11 cellular contexts compared by ENCODE assay signal in genomic region chrX:153958605-153959004, GRCh38. TPM values are rescaled to one million over a fixed set of nuclear protein-coding genes. Genes with fewer than 3 reads are reported as not detected.
DNase-seq lines count a peak whose midpoint lies in the region; ATAC-seq, FAIRE-seq and TF ChIP-seq lines count a peak whose summit lies in the region.
"Had no signal": no experiment of that assay in that cellular context is flagged by ENCODE, and none has a peak within 500 bp of the region (broad histone marks: within the 10 kb centered on the region; RNA-seq: fewer than 3 reads in every experiment).

No MANE protein-coding gene starts in this region.

- H3K4me3 ChIP-seq in HepG2 (replicated peaks in 1 of 3; ENCODE audit: insufficient read depth in 1 of 3, low read depth in 2 of 3, low read length in 3 of 3) (no peak overlapping the region), right lobe of liver (no peak overlapping the region), spleen (no peak overlapping the region)
- H3K4me3 ChIP-seq: BLaER1 had no signal

- no peak overlapping the region for H2AFZ ChIP-seq in HepG2 (ENCODE audit: low read length)

- no peak overlapping the region for H3K4me2 ChIP-seq in HepG2 (ENCODE audit: low read depth, low read length)
- H3K4me2 ChIP-seq: BLaER1 had no signal

- H3K36me3 ChIP-seq in HepG2 (replicated peaks in 1 of 2; ENCODE audit: control insufficient read depth in 1 of 2, insufficient read depth in 2 of 2, low read length in 2 of 2) (peaks cover 23 to 79% of the 10 kb centered on the region in 2 experiments; a peak in 4 of 5 replicates), right lobe of liver (peaks cover 0 to 83% (median 27%) of the 10 kb centered on the region in 4 donors), spleen (peaks cover 8 to 100% (median 96%) of the 10 kb centered on the region in 6 donors)

- CTCF ChIA-PET in HepG2 (lab: Yijun Ruan, JAX; ENCODE audit: low intra/inter-chr PET ratio, low total read pairs), result no interaction called here

- no peak for TF ChIP-seq EP300 in HepG2 (IDR thresholded peaks at IDR 0.05; ENCODE audit: low read depth in 2 of 2, low read length in 2 of 2)
- no peak for TF ChIP-seq EP300 in HepG2 (CRISPR knock-in tag; IDR thresholded peaks at IDR 0.05; ENCODE audit: borderline replicate concordance)

- in situ Hi-C loops in HepG2 (cut with HindIII; ENCODE audit: extremely low pct_ligation_motif_present, low pct_unique_long_range_greater_than_20kb), result no loop called here

- DNase-seq in HepG2 (ENCODE audit: low spot score) (no peak), right lobe of liver (no peak), spleen (peak; percentile 66), OCI-M1 (lab: John Stamatoyannopoulos, UW) (no peak)
- DNase-seq: 8988T, DMS153, DMS79, GDM1, H9 had no signal

- H4K20me1 ChIP-seq in HepG2 (ENCODE audit: insufficient read depth, low read length), result 0 out of 2 replicates have a peak, but pooled peaks cover 5% of the 10 kb centered on the region

- POLR2A ChIA-PET in HepG2 (lab: Yijun Ruan, JAX), result interaction anchor here (1.3 kb wide), 1 partner anchor 9 kb away, joined by 3 read pairs; no protein-coding TSS in a partner anchor

- TF ChIP-seq CTCF in HepG2 (CRISPR knock-in tag; IDR thresholded peaks at IDR 0.05) (no peak), right lobe of liver (IDR thresholded peaks at IDR 0.05) (no peak), spleen (IDR thresholded peaks at IDR 0.05 in 8 of 11, conservative IDR thresholded peaks at IDR 0.05 in 3 of 11) (no peak)

- intact Hi-C loops in HepG2 (cut with micrococcal nuclease; ENCODE audit: unreplicated experiment) (no loop called here), right lobe of liver (cut with DNase I) (loop anchor here in 1 of 2 donors (10.0 kb wide), 1 partner anchor 994 kb away; no protein-coding TSS in a partner anchor), spleen (cut with DNase I; ENCODE audit: low total_unique reads) (no loop called here)

- TF ChIP-seq POLR2A in HepG2 (IDR thresholded peaks at IDR 0.05; ENCODE audit: insufficient read depth in 1 of 2, low read depth in 2 of 2, low read length in 2 of 2) (no peak), right lobe of liver (IDR thresholded peaks at IDR 0.05) (no peak), spleen (IDR thresholded peaks at IDR 0.05) (no peak)

- FAIRE-seq in HepG2 (lab: Jason Lieb, UNC), result no peak
- FAIRE-seq: H1 had no signal

- no peaks in the 10 kb centered on the region for H3K4me1 ChIP-seq in HepG2 (ENCODE audit: insufficient read depth, low read length)
- no peaks in the 10 kb centered on the region for H3K4me1 ChIP-seq in right lobe of liver
- peaks cover 0 to 5% (median under 1%) of the 10 kb centered on the region in 6 donors for H3K4me1 ChIP-seq in spleen

- no CpG with 5 or more reads among the region's 14 CpGs for WGBS in HepG2 (ENCODE audit: low lambda C conversion rate)
- WGBS in right lobe of liver (ENCODE audit: insufficient coverage, low coverage, low lambda C conversion rate, missing lambda C conversion rate), result 90% methylated on average over 2 of the region's 14 CpGs
- 87 to 98% (median 93%) methylated on average over 3 to 14 of the region's 14 CpGs for WGBS in spleen, 5 donors

- no peak overlapping the region for H3K9ac ChIP-seq in HepG2 (ENCODE audit: insufficient read depth, low read depth, low read length)
- H3K9ac ChIP-seq: BLaER1 had no signal

- H3K27me3 ChIP-seq in HepG2 (ENCODE audit: control insufficient read depth in 1 of 2, insufficient read depth in 2 of 2, low read length in 2 of 2) (no peaks in the 10 kb centered on the region), right lobe of liver (no peaks in the 10 kb centered on the region), spleen (replicated peaks in 1 of 7) (peaks cover 0 to 1% (median 0%) of the 10 kb centered on the region in 7 donors)

- BruUV-seq in HepG2 (replicated peaks; lab: Mats Ljungman, UMichigan), result no TSS peak

- H3K27ac ChIP-seq in HepG2 (ENCODE audit: extremely low read length, insufficient read depth, low read length) (no peak overlapping the region), right lobe of liver (no peak overlapping the region), spleen (no peak overlapping the region)
- H3K27ac ChIP-seq: BLaER1 had no signal

- ATAC-seq in HepG2, result no peak
- no peak for ATAC-seq in right lobe of liver

- no peak for TF ChIP-seq RAD21 in HepG2 (CRISPR knock-in tag; IDR thresholded peaks at IDR 0.05)

- H3K9me3 ChIP-seq in HepG2 (ENCODE audit: low read length) (no peaks in the 10 kb centered on the region), right lobe of liver (no peaks in the 10 kb centered on the region), spleen (no peaks in the 10 kb centered on the region)
- H3K9me3 ChIP-seq: BLaER1 had no signal

- peaks cover 5% of the 10 kb centered on the region for H3K79me2 ChIP-seq in HepG2 (ENCODE audit: insufficient read depth, low read length)

RNA-seq across cellular contexts. Expression of gene HCFC1, which starts 13.0 kb away (rescaled TPM):
- total RNA-seq in HepG2 (2016; rRNA removed; fragmentation: Illumina TruSeq; extraction: Trizol) (17.8 and 24.0 TPM in 2 replicates), right lobe of liver (10 to 100 TPM; 15.2 to 32.5 (median 19.7) TPM), spleen (10 to 100 TPM; 50.6 to 86.5 (median 62.1) TPM)
- total RNA-seq in HepG2 (2016; cell fraction: cytosol; rRNA removed; fragmentation: Illumina TruSeq; extraction: Trizol; ENCODE audit: low read depth), result 3.1 and 3.2 TPM in 2 replicates
- total RNA-seq in HepG2 (2016; cell fraction: insoluble cytoplasmic fraction; rRNA removed; fragmentation: Illumina TruSeq; extraction: Trizol), result 18.3 and 20.3 TPM in 2 replicates
- total RNA-seq in HepG2 (2016; cell fraction: membrane; rRNA removed; fragmentation: Illumina TruSeq; extraction: Trizol), result 11.9 and 12.8 TPM in 2 replicates
- 17.9 and 21.9 TPM in 2 replicates for total RNA-seq in HepG2 (2016; cell fraction: nucleus; rRNA removed; fragmentation: Illumina TruSeq; extraction: Trizol)
- polyA plus RNA-seq in HepG2 (2011; rRNA removed) (5.8 TPM in 2 replicates), spleen (10 to 100 TPM in 2 of 3 donors, 1 to 10 TPM in 1; 9.5 to 22.7 (median 11.4) TPM)
- 4.6 and 5.7 TPM in 2 replicates for polyA plus RNA-seq in HepG2 (2011; cell fraction: cytosol; rRNA removed)
- polyA plus RNA-seq in HepG2 (2011; cell fraction: nucleus; rRNA removed), result 27.7 and 34.4 TPM in 2 replicates
- 18.3 and 21.2 TPM in 2 replicates for polyA plus RNA-seq in HepG2 (2012)
- 2.2 and 2.6 TPM in 2 replicates for polyA plus RNA-seq in HepG2 (2016; cell fraction: cytosol; fragmentation: Illumina TruSeq; extraction: Trizol; ENCODE audit: low read depth)
- polyA plus RNA-seq in HepG2 (2016; cell fraction: insoluble cytoplasmic fraction; fragmentation: Illumina TruSeq; extraction: Trizol; ENCODE audit: low read depth), result 32.5 and 46.4 TPM in 2 replicates
- 7.0 and 9.4 TPM in 2 replicates for polyA plus RNA-seq in HepG2 (2016; cell fraction: membrane; fragmentation: Illumina TruSeq; extraction: Trizol; ENCODE audit: low read depth)
- 60.1 and 68.4 TPM in 2 replicates for polyA plus RNA-seq in HepG2 (2016; cell fraction: nucleus; fragmentation: Illumina TruSeq; extraction: Trizol; ENCODE audit: insufficient read depth, low read depth)
- 16.9 and 25.4 TPM in 2 replicates for polyA minus RNA-seq in HepG2 (2011; rRNA and poly(A)+ RNA removed; ENCODE audit: low replicate concordance)
- 17.9 and 19.6 TPM in 2 replicates for polyA minus RNA-seq in HepG2 (2011; cell fraction: cytosol; rRNA and poly(A)+ RNA removed)
- polyA minus RNA-seq in HepG2 (2011; cell fraction: nucleus; rRNA and poly(A)+ RNA removed), result 10.3 and 14.4 TPM in 2 replicates

RNA-seq across cellular contexts. Expression of gene TMEM187, which starts 13.9 kb away (rescaled TPM):
- 1.7 and 2.2 TPM in 2 replicates for total RNA-seq in HepG2 (2016; rRNA removed; fragmentation: Illumina TruSeq; extraction: Trizol)
- 0.40 and 0.53 TPM in 2 replicates for total RNA-seq in HepG2 (2016; cell fraction: cytosol; rRNA removed; fragmentation: Illumina TruSeq; extraction: Trizol; ENCODE audit: low read depth)
- 2.0 and 3.2 TPM in 2 replicates for total RNA-seq in HepG2 (2016; cell fraction: insoluble cytoplasmic fraction; rRNA removed; fragmentation: Illumina TruSeq; extraction: Trizol)
- 1.1 and 1.3 TPM in 2 replicates for total RNA-seq in HepG2 (2016; cell fraction: membrane; rRNA removed; fragmentation: Illumina TruSeq; extraction: Trizol)
- 2.5 and 3.6 TPM in 2 replicates for total RNA-seq in HepG2 (2016; cell fraction: nucleus; rRNA removed; fragmentation: Illumina TruSeq; extraction: Trizol)
- polyA plus RNA-seq in HepG2 (2011; rRNA removed), result 6.2 and 6.7 TPM in 2 replicates
- polyA plus RNA-seq in HepG2 (2011; cell fraction: cytosol; rRNA removed), result 7.0 and 11.0 TPM in 2 replicates
- 4.7 and 4.8 TPM in 2 replicates for polyA plus RNA-seq in HepG2 (2011; cell fraction: nucleus; rRNA removed)
- polyA plus RNA-seq in HepG2 (2012), result 5.0 and 5.4 TPM in 2 replicates
- polyA plus RNA-seq in HepG2 (2016; cell fraction: cytosol; fragmentation: Illumina TruSeq; extraction: Trizol; ENCODE audit: low read depth), result 0.63 and 0.91 TPM in 2 replicates
- 1.3 and 2.0 TPM in 2 replicates for polyA plus RNA-seq in HepG2 (2016; cell fraction: insoluble cytoplasmic fraction; fragmentation: Illumina TruSeq; extraction: Trizol; ENCODE audit: low read depth)
- polyA plus RNA-seq in HepG2 (2016; cell fraction: membrane; fragmentation: Illumina TruSeq; extraction: Trizol; ENCODE audit: low read depth), result 0.69 and 1.2 TPM in 2 replicates
- 3.0 and 3.8 TPM in 2 replicates for polyA plus RNA-seq in HepG2 (2016; cell fraction: nucleus; fragmentation: Illumina TruSeq; extraction: Trizol; ENCODE audit: insufficient read depth, low read depth)
- polyA minus RNA-seq in HepG2 (2011; rRNA and poly(A)+ RNA removed; ENCODE audit: low replicate concordance), result 9.2 and 13.1 TPM in 2 replicates
- polyA minus RNA-seq in HepG2 (2011; cell fraction: cytosol; rRNA and poly(A)+ RNA removed), result 3.5 and 3.7 TPM in 2 replicates
- polyA minus RNA-seq in HepG2 (2011; cell fraction: nucleus; rRNA and poly(A)+ RNA removed), result 1.4 and 3.5 TPM in 2 replicates
- total RNA-seq in right lobe of liver, result 10 to 100 TPM in 1 of 6 experiments, 1 to 10 TPM in 5; 3.8 to 10.3 (median 5.9) TPM
- 10 to 100 TPM in 1 of 7 donors, 1 to 10 TPM in 6; 2.0 to 12.2 (median 6.2) TPM for total RNA-seq in spleen
- polyA plus RNA-seq in spleen, result 1 to 10 TPM; 3.3 to 7.4 (median 4.9) TPM

RNA-seq across cellular contexts. Expression of gene RENBP, which starts 14.2 kb away (rescaled TPM):
- total RNA-seq in HepG2 (2016; rRNA removed; fragmentation: Illumina TruSeq; extraction: Trizol) (0.77 and 1.4 TPM in 2 replicates), right lobe of liver (1 to 10 TPM; 2.2 to 9.1 (median 5.2) TPM), spleen (100 to 1,000 TPM in 1 of 7 donors, 10 to 100 TPM in 6; 42.0 to 105 (median 63.6) TPM)
- not detected in 2 replicates for total RNA-seq in HepG2 (2016; cell fraction: cytosol; rRNA removed; fragmentation: Illumina TruSeq; extraction: Trizol; ENCODE audit: low read depth)
- 0.48 and 1.3 TPM in 2 replicates for total RNA-seq in HepG2 (2016; cell fraction: insoluble cytoplasmic fraction; rRNA removed; fragmentation: Illumina TruSeq; extraction: Trizol)
- total RNA-seq in HepG2 (2016; cell fraction: membrane; rRNA removed; fragmentation: Illumina TruSeq; extraction: Trizol), result 0.31 and 0.34 TPM in 2 replicates
- 0.78 and 1.4 TPM in 2 replicates for total RNA-seq in HepG2 (2016; cell fraction: nucleus; rRNA removed; fragmentation: Illumina TruSeq; extraction: Trizol)
- polyA plus RNA-seq in HepG2 (2011; rRNA removed) (2.0 and 2.6 TPM in 2 replicates), spleen (10 to 100 TPM; 44.3 to 91.3 (median 47.9) TPM)
- polyA plus RNA-seq in HepG2 (2011; cell fraction: cytosol; rRNA removed), result 2.7 and 3.2 TPM in 2 replicates
- 7.0 and 9.2 TPM in 2 replicates for polyA plus RNA-seq in HepG2 (2011; cell fraction: nucleus; rRNA removed)
- 1.5 and 2.1 TPM in 2 replicates for polyA plus RNA-seq in HepG2 (2012)
- polyA plus RNA-seq in HepG2 (2016; cell fraction: cytosol; fragmentation: Illumina TruSeq; extraction: Trizol; ENCODE audit: low read depth), result 0.29 and 0.48 TPM in 2 replicates
- 0.72 and 1.8 TPM in 2 replicates for polyA plus RNA-seq in HepG2 (2016; cell fraction: insoluble cytoplasmic fraction; fragmentation: Illumina TruSeq; extraction: Trizol; ENCODE audit: low read depth)
- polyA plus RNA-seq in HepG2 (2016; cell fraction: membrane; fragmentation: Illumina TruSeq; extraction: Trizol; ENCODE audit: low read depth), result 0.16 and 0.45 TPM in 2 replicates
- 0.89 and 1.6 TPM in 2 replicates for polyA plus RNA-seq in HepG2 (2016; cell fraction: nucleus; fragmentation: Illumina TruSeq; extraction: Trizol; ENCODE audit: insufficient read depth, low read depth)
- 3.3 TPM in 1 of 2 replicates, not detected in the other for polyA minus RNA-seq in HepG2 (2011; rRNA and poly(A)+ RNA removed; ENCODE audit: low replicate concordance)
- 0.53 and 1.5 TPM in 2 replicates for polyA minus RNA-seq in HepG2 (2011; cell fraction: cytosol; rRNA and poly(A)+ RNA removed)
- polyA minus RNA-seq in HepG2 (2011; cell fraction: nucleus; rRNA and poly(A)+ RNA removed), result 1.6 and 1.7 TPM in 2 replicates

RNA-seq across cellular contexts. Expression of gene NAA10, which starts 23.8 kb away (rescaled TPM):
- 51.1 and 51.7 TPM in 2 replicates for total RNA-seq in HepG2 (2016; rRNA removed; fragmentation: Illumina TruSeq; extraction: Trizol)
- 55.8 and 62.5 TPM in 2 replicates for total RNA-seq in HepG2 (2016; cell fraction: cytosol; rRNA removed; fragmentation: Illumina TruSeq; extraction: Trizol; ENCODE audit: low read depth)
- total RNA-seq in HepG2 (2016; cell fraction: insoluble cytoplasmic fraction; rRNA removed; fragmentation: Illumina TruSeq; extraction: Trizol), result 47.6 and 50.9 TPM in 2 replicates
- total RNA-seq in HepG2 (2016; cell fraction: membrane; rRNA removed; fragmentation: Illumina TruSeq; extraction: Trizol), result 52.1 and 59.2 TPM in 2 replicates
- total RNA-seq in HepG2 (2016; cell fraction: nucleus; rRNA removed; fragmentation: Illumina TruSeq; extraction: Trizol), result 27.3 and 30.2 TPM in 2 replicates
- polyA plus RNA-seq in HepG2 (2011; rRNA removed), result 49.1 and 49.2 TPM in 2 replicates
- polyA plus RNA-seq in HepG2 (2011; cell fraction: cytosol; rRNA removed), result 61.9 and 80.7 TPM in 2 replicates
- polyA plus RNA-seq in HepG2 (2011; cell fraction: nucleus; rRNA removed), result 84.9 and 98.2 TPM in 2 replicates
- 45.4 and 52.3 TPM in 2 replicates for polyA plus RNA-seq in HepG2 (2012)
- 168 and 195 TPM in 2 replicates for polyA plus RNA-seq in HepG2 (2016; cell fraction: cytosol; fragmentation: Illumina TruSeq; extraction: Trizol; ENCODE audit: low read depth)
- 99.2 and 109 TPM in 2 replicates for polyA plus RNA-seq in HepG2 (2016; cell fraction: insoluble cytoplasmic fraction; fragmentation: Illumina TruSeq; extraction: Trizol; ENCODE audit: low read depth)
- polyA plus RNA-seq in HepG2 (2016; cell fraction: membrane; fragmentation: Illumina TruSeq; extraction: Trizol; ENCODE audit: low read depth), result 92.8 and 108 TPM in 2 replicates
- polyA plus RNA-seq in HepG2 (2016; cell fraction: nucleus; fragmentation: Illumina TruSeq; extraction: Trizol; ENCODE audit: insufficient read depth, low read depth), result 92.2 and 97.8 TPM in 2 replicates
- polyA minus RNA-seq in HepG2 (2011; rRNA and poly(A)+ RNA removed; ENCODE audit: low replicate concordance), result 30.3 and 98.8 TPM in 2 replicates
- 14.6 and 17.3 TPM in 2 replicates for polyA minus RNA-seq in HepG2 (2011; cell fraction: cytosol; rRNA and poly(A)+ RNA removed)
- 23.7 and 25.0 TPM in 2 replicates for polyA minus RNA-seq in HepG2 (2011; cell fraction: nucleus; rRNA and poly(A)+ RNA removed)
- 10 to 100 TPM; 36.1 to 56.2 (median 39.7) TPM for total RNA-seq in right lobe of liver
- 10 to 100 TPM; 56.4 to 89.1 (median 85.5) TPM for total RNA-seq in spleen
- polyA plus RNA-seq in spleen, result 100 to 1,000 TPM; 123 to 174 (median 168) TPM

RNA-seq across cellular contexts. Expression of gene ARHGAP4, which starts 32.5 kb away (rescaled TPM):
- total RNA-seq in HepG2 (2016; rRNA removed; fragmentation: Illumina TruSeq; extraction: Trizol) (0.64 TPM in 1 of 2 replicates, not detected in the other), right lobe of liver (10 to 100 TPM in 2 of 6 experiments, 1 to 10 TPM in 4; 5.5 to 11.9 (median 8.7) TPM), spleen (100 to 1,000 TPM; 176 to 317 (median 236) TPM)
- total RNA-seq in HepG2 (2016; cell fraction: cytosol; rRNA removed; fragmentation: Illumina TruSeq; extraction: Trizol; ENCODE audit: low read depth), result not detected in 2 replicates
- 0.22 TPM in 1 of 2 replicates, not detected in the other for total RNA-seq in HepG2 (2016; cell fraction: insoluble cytoplasmic fraction; rRNA removed; fragmentation: Illumina TruSeq; extraction: Trizol)
- total RNA-seq in HepG2 (2016; cell fraction: membrane; rRNA removed; fragmentation: Illumina TruSeq; extraction: Trizol), result 0.28 TPM in 1 of 2 replicates, not detected in the other
- total RNA-seq in HepG2 (2016; cell fraction: nucleus; rRNA removed; fragmentation: Illumina TruSeq; extraction: Trizol), result 0.41 TPM in 1 of 2 replicates, not detected in the other
- polyA plus RNA-seq in HepG2 (2011; rRNA removed) (0.57 and 1.1 TPM in 2 replicates), spleen (100 to 1,000 TPM; 297 to 713 (median 635) TPM)
- 0.10 and 0.19 TPM in 2 replicates for polyA plus RNA-seq in HepG2 (2011; cell fraction: cytosol; rRNA removed)
- 7.0 and 9.1 TPM in 2 replicates for polyA plus RNA-seq in HepG2 (2011; cell fraction: nucleus; rRNA removed)
- polyA plus RNA-seq in HepG2 (2012), result 0.35 and 0.59 TPM in 2 replicates
- not detected in 2 replicates for polyA plus RNA-seq in HepG2 (2016; cell fraction: cytosol; fragmentation: Illumina TruSeq; extraction: Trizol; ENCODE audit: low read depth)
- polyA plus RNA-seq in HepG2 (2016; cell fraction: insoluble cytoplasmic fraction; fragmentation: Illumina TruSeq; extraction: Trizol; ENCODE audit: low read depth), result not detected in 2 replicates
- not detected in 2 replicates for polyA plus RNA-seq in HepG2 (2016; cell fraction: membrane; fragmentation: Illumina TruSeq; extraction: Trizol; ENCODE audit: low read depth)
- polyA plus RNA-seq in HepG2 (2016; cell fraction: nucleus; fragmentation: Illumina TruSeq; extraction: Trizol; ENCODE audit: insufficient read depth, low read depth), result 0.64 and 1.9 TPM in 2 replicates
- 1.6 and 1.8 TPM in 2 replicates for polyA minus RNA-seq in HepG2 (2011; rRNA and poly(A)+ RNA removed; ENCODE audit: low replicate concordance)
- 1.1 TPM in 1 of 2 replicates, not detected in the other for polyA minus RNA-seq in HepG2 (2011; cell fraction: cytosol; rRNA and poly(A)+ RNA removed)
- 1.2 and 2.8 TPM in 2 replicates for polyA minus RNA-seq in HepG2 (2011; cell fraction: nucleus; rRNA and poly(A)+ RNA removed)

Comparison
In these comparisons a context has a peak if more than half of its experiments do, and no peak if none do; other contexts are left out.
1. RNA of gene RENBP, which starts 14.2 kb away (total RNA-seq): 42.0 to 105 TPM in spleen; 2.2 to 9.1 TPM in right lobe of liver and 0.31 to 1.4 TPM in HepG2; every median in the first group is over 4 times any median in the second.